In genomic region chr7:149713061-149713730, GRCh38 we compare ENCODE assay signal across 16 cellular contexts.
DNase-seq lines count a peak whose midpoint lies in the region; ATAC-seq and TF ChIP-seq lines count a peak whose summit lies in the region.
"Had no signal": no experiment of that assay in that cellular context is flagged by ENCODE, and none has a peak within 500 bp of the region (broad histone marks: within the 10 kb centered on the region; RNA-seq: fewer than 3 reads in every experiment).

No MANE protein-coding gene starts in this region.

- no peak for ATAC-seq in natural killer cell
- ATAC-seq in activated CD4-positive, CD25-positive, alpha-beta regulatory T cell treated with anti-CD3 and anti-CD28 coated beads, Interleukin-2, amount 50 U/mL, for 24 hours, result no peak
- no peak for ATAC-seq in left ventricle myocardium superior
- ATAC-seq: HCT116 had no signal

- TF ChIP-seq CTCF in Calu3 (IDR thresholded peaks at IDR 0.05; ENCODE audit: unreplicated experiment) (no peak), natural killer cell (IDR thresholded peaks at IDR 0.05) (no peak)

- CTCF ChIA-PET in Calu3 (lab: Charles Lee), result no interaction called here

- BruUV-seq in Calu3 (replicated peaks; lab: Mats Ljungman, UMichigan), result no TSS peak

- peaks cover 5% of the 10 kb centered on the region for H3K79me2 ChIP-seq in ACC112 (ENCODE audit: control insufficient read depth, insufficient read depth, low read length, unreplicated experiment)

- no peaks in the 10 kb centered on the region for H3K36me3 ChIP-seq in ACC112 (ENCODE audit: insufficient read depth, low read length)
- H3K36me3 ChIP-seq: cardiac muscle cell had no signal

- no peak for DNase-seq in Calu3
- no peak for DNase-seq in activated naive CD8-positive, alpha-beta T cell treated with anti-CD3 and anti-CD28 coated beads for 36 hours
- no peak for DNase-seq in natural killer cell
- DNase-seq in NCI-H128 (lab: John Stamatoyannopoulos, UW; ENCODE audit: unreplicated experiment), result no peak
- DNase-seq in left ventricle myocardium superior, result no peak
- no peak for DNase-seq in HCEC 1CT
- DNase-seq: activated CD4-positive, alpha-beta T cell treated with anti-CD3 and anti-CD28 coated beads for 4 hours; DMS79 treated with DMSO at 0.1 percent for 48 hours; foreskin melanocyte; NCI-H1930; substantia nigra; SW 1271 had no signal

- no peak overlapping the region for H3K27ac Mint-ChIP-seq in Calu3 (ENCODE audit: unreplicated experiment)
- H3K27ac Mint-ChIP-seq in activated naive CD8-positive, alpha-beta T cell treated with anti-CD3 and anti-CD28 coated beads for 36 hours, result no peak overlapping the region
- no peak overlapping the region for H3K27ac Mint-ChIP-seq in natural killer cell

- peaks cover 16% of the 10 kb centered on the region for H3K4me1 Mint-ChIP-seq in Calu3 (ENCODE audit: low read depth, unreplicated experiment)
- H3K4me1 Mint-ChIP-seq in activated naive CD8-positive, alpha-beta T cell treated with anti-CD3 and anti-CD28 coated beads for 36 hours, result peaks cover 16% of the 10 kb centered on the region
- peaks cover 23 to 27% of the 10 kb centered on the region in 2 donors for H3K4me1 Mint-ChIP-seq in natural killer cell

- no peak overlapping the region for H2AFZ ChIP-seq in ACC112 (ENCODE audit: low read length, unreplicated experiment)

- H3K27me3 ChIP-seq in ACC112 (ENCODE audit: insufficient read depth, low read length), result no peaks in the 10 kb centered on the region
- H3K27me3 ChIP-seq: cardiac muscle cell had no signal

- H3K27ac ChIP-seq in ACC112 (ENCODE audit: low read depth, low read length), result no peak overlapping the region
- H3K27ac ChIP-seq: cardiac muscle cell had no signal

- peak overlapping the region; percentile 83 for H3K4me3 Mint-ChIP-seq in Calu3 (ENCODE audit: low read depth, unreplicated experiment)
- H3K4me3 Mint-ChIP-seq in activated naive CD8-positive, alpha-beta T cell treated with anti-CD3 and anti-CD28 coated beads for 36 hours, result peak overlapping the region; percentile 45
- peak overlapping the region; percentile 58 for H3K4me3 Mint-ChIP-seq in natural killer cell

- H3K4me3 ChIP-seq in ACC112 (ENCODE audit: low read depth, low read length), result 0 out of 2 replicates have a peak overlapping the region, but pooled peaks have one; percentile 91

- intact Hi-C loops in Calu3 (cut with micrococcal nuclease; ENCODE audit: unreplicated experiment), result no loop called here
- intact Hi-C loops in natural killer cell (cut with micrococcal nuclease), result no loop called here
- intact Hi-C loops in left ventricle myocardium superior (cut with micrococcal nuclease), result no loop called here

- peaks cover 8% of the 10 kb centered on the region for H3K9me3 Mint-ChIP-seq in Calu3 (ENCODE audit: low read depth, unreplicated experiment)
- peaks cover 19% of the 10 kb centered on the region for H3K9me3 Mint-ChIP-seq in activated naive CD8-positive, alpha-beta T cell treated with anti-CD3 and anti-CD28 coated beads for 36 hours
- H3K9me3 Mint-ChIP-seq in natural killer cell, result peaks cover 5 to 12% of the 10 kb centered on the region in 2 donors

- peaks cover 17% of the 10 kb centered on the region for H3K36me3 Mint-ChIP-seq in Calu3 (ENCODE audit: insufficient read depth, unreplicated experiment)
- H3K36me3 Mint-ChIP-seq in activated naive CD8-positive, alpha-beta T cell treated with anti-CD3 and anti-CD28 coated beads for 36 hours, result peaks cover 6% of the 10 kb centered on the region
- H3K36me3 Mint-ChIP-seq in natural killer cell, result peaks cover 18% of the 10 kb centered on the region

- H3K27me3 Mint-ChIP-seq in Calu3 (ENCODE audit: unreplicated experiment), result no peaks in the 10 kb centered on the region
- H3K27me3 Mint-ChIP-seq in activated naive CD8-positive, alpha-beta T cell treated with anti-CD3 and anti-CD28 coated beads for 36 hours, result no peaks in the 10 kb centered on the region
- no peaks in the 10 kb centered on the region for H3K27me3 Mint-ChIP-seq in natural killer cell (ENCODE audit: low read depth in 2 of 2)

- peaks cover 9% of the 10 kb centered on the region for H3K4me1 ChIP-seq in ACC112 (ENCODE audit: control insufficient read depth, insufficient read depth, low read length, unreplicated experiment)
